In the genomic region with DNA sequence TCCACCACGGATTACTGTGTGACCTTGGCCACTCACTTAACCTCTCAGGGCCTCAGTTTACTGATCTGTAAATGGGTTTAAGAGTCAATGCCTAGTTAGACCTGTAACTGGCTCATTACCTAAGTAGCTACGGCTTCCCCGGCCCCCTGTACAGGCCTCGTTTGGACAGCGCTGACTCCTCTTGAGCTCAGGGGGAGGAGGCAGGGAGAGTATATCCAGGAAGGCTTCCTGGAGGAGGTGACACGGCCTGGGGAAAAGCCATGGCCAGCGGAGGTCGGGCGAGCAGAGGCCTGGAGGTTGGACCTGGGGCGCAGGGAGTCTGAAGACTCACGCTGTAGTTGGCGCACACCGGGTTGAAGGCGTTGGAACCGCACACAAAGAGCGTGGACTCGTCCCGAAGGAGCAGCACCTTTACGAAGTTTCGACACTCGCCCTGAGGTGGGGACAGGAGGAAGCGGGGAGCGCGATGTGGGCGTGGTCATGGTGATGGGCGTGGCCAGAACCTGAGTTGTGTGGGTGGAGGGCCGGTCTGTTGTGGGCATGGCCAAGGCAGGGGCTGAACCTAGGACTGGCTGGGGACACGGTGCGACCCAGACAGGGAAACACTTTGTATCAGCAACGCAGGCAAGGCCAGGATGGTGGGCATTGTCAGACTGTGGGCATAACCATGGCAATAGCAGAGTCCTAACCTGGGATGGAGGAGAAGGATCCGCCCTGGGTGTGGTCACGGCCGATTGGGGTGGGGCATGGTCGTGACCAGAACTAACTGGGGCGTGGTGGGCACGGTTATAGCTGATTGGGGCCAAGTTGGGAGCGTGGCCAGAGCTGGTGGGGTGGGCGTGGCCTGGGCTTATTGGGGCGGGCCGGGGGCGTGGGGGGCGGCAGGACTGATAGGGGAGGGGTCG, we compare ENCODE assay signal across 1 cellular context.
A peak's percentile ranks its signal among the peaks of the same experiment; 100 is the strongest.
TF ChIP-seq lines count a peak whose summit lies in the region.

No MANE protein-coding gene starts in this region.

TF ChIP-seq in K562, 482 proteins besides CTCF, POLR2A, EP300 and RAD21 (continues in another document):
- no peak for TF ChIP-seq ZNF184 (CRISPR knock-in tag; IDR thresholded peaks at IDR 0.05)
- peak in 1 of 2 experiments; percentile 41; a peak in 1 of 4 replicates for TF ChIP-seq TRIM24 (IDR thresholded peaks at IDR 0.05)
- TF ChIP-seq, protein P1, sequence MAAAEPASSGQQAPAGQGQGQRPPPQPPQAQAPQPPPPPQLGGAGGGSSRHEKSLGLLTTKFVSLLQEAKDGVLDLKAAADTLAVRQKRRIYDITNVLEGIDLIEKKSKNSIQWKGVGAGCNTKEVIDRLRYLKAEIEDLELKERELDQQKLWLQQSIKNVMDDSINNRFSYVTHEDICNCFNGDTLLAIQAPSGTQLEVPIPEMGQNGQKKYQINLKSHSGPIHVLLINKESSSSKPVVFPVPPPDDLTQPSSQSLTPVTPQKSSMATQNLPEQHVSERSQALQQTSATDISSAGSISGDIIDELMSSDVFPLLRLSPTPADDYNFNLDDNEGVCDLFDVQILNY (CRISPR knock-in tag; IDR thresholded peaks at IDR 0.05), result no peak
- TF ChIP-seq ZBTB7A (IDR thresholded peaks at IDR 0.05; ENCODE audit: borderline replicate concordance, control insufficient read depth, low read depth, low read length), result peak; percentile 26; the same call in 1 of the 2 replicates
- TF ChIP-seq, protein P2, sequence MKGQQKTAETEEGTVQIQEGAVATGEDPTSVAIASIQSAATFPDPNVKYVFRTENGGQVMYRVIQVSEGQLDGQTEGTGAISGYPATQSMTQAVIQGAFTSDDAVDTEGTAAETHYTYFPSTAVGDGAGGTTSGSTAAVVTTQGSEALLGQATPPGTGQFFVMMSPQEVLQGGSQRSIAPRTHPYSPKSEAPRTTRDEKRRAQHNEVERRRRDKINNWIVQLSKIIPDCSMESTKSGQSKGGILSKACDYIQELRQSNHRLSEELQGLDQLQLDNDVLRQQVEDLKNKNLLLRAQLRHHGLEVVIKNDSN (CRISPR knock-in tag; IDR thresholded peaks at IDR 0.05), result peak; percentile 45; the same call in 1 of the 2 replicates
- peak; percentile 53 for TF ChIP-seq CC2D1A (IDR thresholded peaks at IDR 0.05)
- TF ChIP-seq HDGF (IDR thresholded peaks at IDR 0.05), result peak; percentile 53
- TF ChIP-seq KLF1 (tag; IDR thresholded peaks at IDR 0.05), result peak; percentile 71; the same call in 1 of the 2 replicates
- no peak for TF ChIP-seq PTRF (tag; IDR thresholded peaks at IDR 0.05)
- TF ChIP-seq, protein P3, sequence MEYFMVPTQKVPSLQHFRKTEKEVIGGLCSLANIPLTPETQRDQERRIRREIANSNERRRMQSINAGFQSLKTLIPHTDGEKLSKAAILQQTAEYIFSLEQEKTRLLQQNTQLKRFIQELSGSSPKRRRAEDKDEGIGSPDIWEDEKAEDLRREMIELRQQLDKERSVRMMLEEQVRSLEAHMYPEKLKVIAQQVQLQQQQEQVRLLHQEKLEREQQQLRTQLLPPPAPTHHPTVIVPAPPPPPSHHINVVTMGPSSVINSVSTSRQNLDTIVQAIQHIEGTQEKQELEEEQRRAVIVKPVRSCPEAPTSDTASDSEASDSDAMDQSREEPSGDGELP (CRISPR knock-in tag; IDR thresholded peaks at IDR 0.05; ENCODE audit: borderline replicate concordance), result peak; percentile 53; the same call in 1 of the 2 replicates
- TF ChIP-seq MYNN (IDR thresholded peaks at IDR 0.05), result peak; percentile 80
- peak; percentile 36; the same call in 1 of the 2 replicates for TF ChIP-seq MYNN (CRISPR knock-in tag; IDR thresholded peaks at IDR 0.05)
- TF ChIP-seq NCOA4 (IDR thresholded peaks at IDR 0.05; ENCODE audit: partially characterized antibody), result peak; percentile 55
- TF ChIP-seq ATF1 (CRISPR knock-in tag; IDR thresholded peaks at IDR 0.05), result no peak
- peak; percentile 70 for TF ChIP-seq ATF1 (tag; IDR thresholded peaks at IDR 0.05)
- TF ChIP-seq SP1 (CRISPR knock-in tag; IDR thresholded peaks at IDR 0.05), result peak; percentile 83
- TF ChIP-seq, protein P4, sequence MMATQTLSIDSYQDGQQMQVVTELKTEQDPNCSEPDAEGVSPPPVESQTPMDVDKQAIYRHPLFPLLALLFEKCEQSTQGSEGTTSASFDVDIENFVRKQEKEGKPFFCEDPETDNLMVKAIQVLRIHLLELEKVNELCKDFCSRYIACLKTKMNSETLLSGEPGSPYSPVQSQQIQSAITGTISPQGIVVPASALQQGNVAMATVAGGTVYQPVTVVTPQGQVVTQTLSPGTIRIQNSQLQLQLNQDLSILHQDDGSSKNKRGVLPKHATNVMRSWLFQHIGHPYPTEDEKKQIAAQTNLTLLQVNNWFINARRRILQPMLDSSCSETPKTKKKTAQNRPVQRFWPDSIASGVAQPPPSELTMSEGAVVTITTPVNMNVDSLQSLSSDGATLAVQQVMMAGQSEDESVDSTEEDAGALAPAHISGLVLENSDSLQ (IDR thresholded peaks at IDR 0.05), result peak; percentile 87
- TF ChIP-seq, protein P5, sequence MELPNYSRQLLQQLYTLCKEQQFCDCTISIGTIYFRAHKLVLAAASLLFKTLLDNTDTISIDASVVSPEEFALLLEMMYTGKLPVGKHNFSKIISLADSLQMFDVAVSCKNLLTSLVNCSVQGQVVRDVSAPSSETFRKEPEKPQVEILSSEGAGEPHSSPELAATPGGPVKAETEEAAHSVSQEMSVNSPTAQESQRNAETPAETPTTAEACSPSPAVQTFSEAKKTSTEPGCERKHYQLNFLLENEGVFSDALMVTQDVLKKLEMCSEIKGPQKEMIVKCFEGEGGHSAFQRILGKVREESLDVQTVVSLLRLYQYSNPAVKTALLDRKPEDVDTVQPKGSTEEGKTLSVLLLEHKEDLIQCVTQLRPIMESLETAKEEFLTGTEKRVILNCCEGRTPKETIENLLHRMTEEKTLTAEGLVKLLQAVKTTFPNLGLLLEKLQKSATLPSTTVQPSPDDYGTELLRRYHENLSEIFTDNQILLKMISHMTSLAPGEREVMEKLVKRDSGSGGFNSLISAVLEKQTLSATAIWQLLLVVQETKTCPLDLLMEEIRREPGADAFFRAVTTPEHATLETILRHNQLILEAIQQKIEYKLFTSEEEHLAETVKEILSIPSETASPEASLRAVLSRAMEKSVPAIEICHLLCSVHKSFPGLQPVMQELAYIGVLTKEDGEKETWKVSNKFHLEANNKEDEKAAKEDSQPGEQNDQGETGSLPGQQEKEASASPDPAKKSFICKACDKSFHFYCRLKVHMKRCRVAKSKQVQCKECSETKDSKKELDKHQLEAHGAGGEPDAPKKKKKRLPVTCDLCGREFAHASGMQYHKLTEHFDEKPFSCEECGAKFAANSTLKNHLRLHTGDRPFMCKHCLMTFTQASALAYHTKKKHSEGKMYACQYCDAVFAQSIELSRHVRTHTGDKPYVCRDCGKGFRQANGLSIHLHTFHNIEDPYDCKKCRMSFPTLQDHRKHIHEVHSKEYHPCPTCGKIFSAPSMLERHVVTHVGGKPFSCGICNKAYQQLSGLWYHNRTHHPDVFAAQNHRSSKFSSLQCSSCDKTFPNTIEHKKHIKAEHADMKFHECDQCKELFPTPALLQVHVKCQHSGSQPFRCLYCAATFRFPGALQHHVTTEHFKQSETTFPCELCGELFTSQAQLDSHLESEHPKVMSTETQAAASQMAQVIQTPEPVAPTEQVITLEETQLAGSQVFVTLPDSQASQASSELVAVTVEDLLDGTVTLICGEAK (IDR thresholded peaks at IDR 0.05), result 0 out of 2 replicates have a peak, but pooled peaks have one; percentile 11
- TF ChIP-seq, protein P5 (CRISPR knock-in tag; IDR thresholded peaks at IDR 0.05), result no peak
- no peak for TF ChIP-seq ZNF253 (CRISPR knock-in tag; conservative IDR thresholded peaks at IDR 0.05)
- TF ChIP-seq TEAD1 (CRISPR knock-in tag; IDR thresholded peaks at IDR 0.05), result 0 out of 4 replicates have a peak, but pooled peaks of 1 of the 2 experiments have one; percentile 65
- no peak for TF ChIP-seq CBX5 (IDR thresholded peaks at IDR 0.05; ENCODE audit: borderline replicate concordance, low read depth)
- TF ChIP-seq TBP (optimal IDR thresholded peaks at IDR 0.05; ENCODE audit: low read depth, low read length), result peak; percentile 40
- TF ChIP-seq PHF20 (IDR thresholded peaks at IDR 0.05; ENCODE audit: partially characterized antibody), result peak; percentile 67
- TF ChIP-seq ESRRA (IDR thresholded peaks at IDR 0.05; ENCODE audit: borderline replicate concordance, low read depth), result peak; percentile 95
- TF ChIP-seq SMARCA5 (IDR thresholded peaks at IDR 0.05), result peak; percentile 100
- peak; percentile 94 for TF ChIP-seq CEBPB (tag; IDR thresholded peaks at IDR 0.05)
- TF ChIP-seq ZNF561 (CRISPR knock-in tag; conservative IDR thresholded peaks at IDR 0.05), result no peak
- TF ChIP-seq CBX1 (IDR thresholded peaks at IDR 0.05; ENCODE audit: low read depth), result peak; percentile 96; the same call in 1 of the 2 replicates
- peak; percentile 56 for TF ChIP-seq RBFOX2 (IDR thresholded peaks at IDR 0.05; ENCODE audit: low read depth, low read length)
- peak; percentile 96 for TF ChIP-seq EGR1 (conservative IDR thresholded peaks at IDR 0.05)
- TF ChIP-seq GABPB1 (CRISPR knock-in tag; IDR thresholded peaks at IDR 0.05), result peak; percentile 62; the same call in 1 of the 2 replicates
- peak; percentile 71 for TF ChIP-seq ZEB2 (IDR thresholded peaks at IDR 0.05)
- peak; percentile 28; the same call in 1 of the 2 replicates for TF ChIP-seq ARID1B (IDR thresholded peaks at IDR 0.05)
- TF ChIP-seq ZNF41 (CRISPR knock-in tag; conservative IDR thresholded peaks at IDR 0.05), result no peak
- TF ChIP-seq, protein P6, sequence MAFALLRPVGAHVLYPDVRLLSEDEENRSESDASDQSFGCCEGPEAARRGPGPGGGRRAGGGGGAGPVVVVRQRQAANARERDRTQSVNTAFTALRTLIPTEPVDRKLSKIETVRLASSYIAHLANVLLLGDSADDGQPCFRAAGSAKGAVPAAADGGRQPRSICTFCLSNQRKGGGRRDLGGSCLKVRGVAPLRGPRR (CRISPR knock-in tag; IDR thresholded peaks at IDR 0.05), result no peak
- 0 out of 2 replicates have a peak, but pooled peaks have one; percentile 3 for TF ChIP-seq ZNF12 (CRISPR knock-in tag; IDR thresholded peaks at IDR 0.05)
- TF ChIP-seq FOXP1 (CRISPR knock-in tag; IDR thresholded peaks at IDR 0.05), result 0 out of 2 replicates have a peak, but pooled peaks have one; percentile 55
- TF ChIP-seq POLR3G (IDR thresholded peaks at IDR 0.05; ENCODE audit: extremely low read depth, insufficient read length, insufficient replicate concordance), result no peak
- no peak for TF ChIP-seq POLR2H (tag; IDR thresholded peaks at IDR 0.05; ENCODE audit: low read depth)
- peak; percentile 33; the same call in 1 of the 2 replicates for TF ChIP-seq FOXM1 (IDR thresholded peaks at IDR 0.05; ENCODE audit: low read depth)
- TF ChIP-seq FOXM1 (CRISPR knock-in tag; IDR thresholded peaks at IDR 0.05; ENCODE audit: low read depth), result no peak
- no peak for TF ChIP-seq GTF2A2 (tag; IDR thresholded peaks at IDR 0.05)
- TF ChIP-seq, protein P7, sequence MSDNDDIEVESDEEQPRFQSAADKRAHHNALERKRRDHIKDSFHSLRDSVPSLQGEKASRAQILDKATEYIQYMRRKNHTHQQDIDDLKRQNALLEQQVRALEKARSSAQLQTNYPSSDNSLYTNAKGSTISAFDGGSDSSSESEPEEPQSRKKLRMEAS (CRISPR knock-in tag; IDR thresholded peaks at IDR 0.05), result peak; percentile 61
- no peak for TF ChIP-seq SMARCB1 (IDR thresholded peaks at IDR 0.05; ENCODE audit: insufficient read length, low read depth)
- peak; percentile 73 to 96 for TF ChIP-seq RCOR1 (IDR thresholded peaks at IDR 0.05; ENCODE audit: borderline replicate concordance in 1 of 2, low read depth in 2 of 2, low read length in 2 of 2)
- peak; percentile 64 for TF ChIP-seq POLR2G (IDR thresholded peaks at IDR 0.05; ENCODE audit: low read depth, low read length)
- TF ChIP-seq EP400 (IDR thresholded peaks at IDR 0.05), result no peak
- peak; percentile 98 for TF ChIP-seq ADNP (tag; IDR thresholded peaks at IDR 0.05)
- TF ChIP-seq MTA3 (IDR thresholded peaks at IDR 0.05; ENCODE audit: borderline replicate concordance), result peak; percentile 68
- no peak for TF ChIP-seq CBX2 (IDR thresholded peaks at IDR 0.05; ENCODE audit: insufficient read depth, low read length, poor library complexity, severe bottlenecking)
- TF ChIP-seq THRAP3 (IDR thresholded peaks at IDR 0.05; ENCODE audit: borderline replicate concordance), result 0 out of 2 replicates have a peak, but pooled peaks have one; percentile 43
- peak; percentile 38 for TF ChIP-seq SAP30 (IDR thresholded peaks at IDR 0.05; ENCODE audit: borderline replicate concordance, insufficient read depth, low read depth, low read length, poor library complexity, severe bottlenecking)
- TF ChIP-seq RBM39 (optimal IDR thresholded peaks at IDR 0.05; ENCODE audit: low read depth, low read length), result peak; percentile 77
- no peak for TF ChIP-seq MEF2A (IDR thresholded peaks at IDR 0.05; ENCODE audit: control insufficient read depth, low read depth, low read length)
- peak; percentile 96 to 98 for TF ChIP-seq KDM1A (IDR thresholded peaks at IDR 0.05)
- TF ChIP-seq SMAD4 (CRISPR knock-in tag; conservative IDR thresholded peaks at IDR 0.05), result 0 out of 2 replicates have a peak, but pooled peaks have one; percentile 33
- TF ChIP-seq CCNT2 (IDR thresholded peaks at IDR 0.05; ENCODE audit: borderline replicate concordance, extremely low read depth, insufficient read length, low read depth, low read length), result peak; percentile 13
- TF ChIP-seq ZNF436 (CRISPR knock-in tag; IDR thresholded peaks at IDR 0.05), result peak; percentile 100
